32 cellular contexts compared by ENCODE assay signal in the genomic region with DNA sequence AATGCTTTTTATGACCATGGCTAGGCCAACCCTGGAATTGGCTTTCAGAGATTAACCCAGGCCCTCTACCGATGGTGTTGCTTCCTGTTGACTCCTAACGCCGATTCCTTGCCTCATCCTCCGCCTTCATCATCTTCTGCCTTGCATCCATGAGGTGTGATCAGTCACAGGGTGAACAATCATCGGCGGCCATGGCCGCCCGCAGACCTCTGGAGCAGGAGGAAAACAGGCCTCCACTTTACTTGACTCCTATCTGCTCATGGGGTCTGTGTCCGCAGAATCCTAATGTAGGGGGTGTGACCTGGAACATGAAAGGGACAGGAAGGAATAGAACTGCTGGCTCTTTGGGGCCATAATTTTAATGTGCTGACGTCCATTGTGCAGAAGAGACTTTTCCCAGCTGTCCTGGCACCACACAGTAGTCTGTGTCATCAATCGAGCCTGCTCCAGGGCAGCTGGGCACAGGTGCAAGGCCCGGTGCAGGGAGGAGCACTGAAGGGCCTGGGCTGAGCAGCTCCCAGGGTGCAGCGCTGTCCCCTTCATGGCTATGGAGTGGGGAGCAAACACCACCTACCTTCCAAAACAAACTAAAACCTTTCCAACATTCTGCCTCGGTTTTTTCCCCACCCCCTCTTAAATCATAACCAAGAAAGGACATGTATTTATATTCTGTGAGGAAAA. TPM values are rescaled to one million over a fixed set of nuclear protein-coding genes. Genes with fewer than 3 reads are reported as not detected.
DNase-seq lines count a peak whose midpoint lies in the region; ATAC-seq, FAIRE-seq and TF ChIP-seq lines count a peak whose summit lies in the region.
"Had no signal": no experiment of that assay in that cellular context is flagged by ENCODE, and none has a peak within 500 bp of the region (broad histone marks: within the 10 kb centered on the region; RNA-seq: fewer than 3 reads in every experiment).

No MANE protein-coding gene starts in this region.

- H3K4me3 ChIP-seq in A549 (no peak overlapping the region), heart right ventricle (no peak overlapping the region)
- H3K4me3 ChIP-seq: adrenal gland, dorsolateral prefrontal cortex, esophagus squamous epithelium, pancreas, PC-9, spleen, tibial nerve had no signal

- H3K36me3 ChIP-seq in heart right ventricle, result no peaks in the 10 kb centered on the region
- H3K36me3 ChIP-seq: adrenal gland, esophagus squamous epithelium, pancreas, spleen, tibial nerve had no signal

- H3K9me3 ChIP-seq in A549 (no peaks in the 10 kb centered on the region), heart right ventricle (no peaks in the 10 kb centered on the region)
- H3K9me3 ChIP-seq: adrenal gland, esophagus squamous epithelium, pancreas, spleen, tibial nerve had no signal

- TF ChIP-seq CTCF in A549 (IDR thresholded peaks at IDR 0.05), result no peak
- no peak for TF ChIP-seq CTCF in heart right ventricle (IDR thresholded peaks at IDR 0.05)

- H3K27ac ChIP-seq in A549 (peak overlapping the region in 1 of 2 experiments; percentile 60; a peak in 3 of 6 replicates), heart right ventricle (no peak overlapping the region)
- H3K27ac ChIP-seq: adrenal gland, dorsolateral prefrontal cortex, esophagus squamous epithelium, pancreas, PC-9, spleen had no signal

- H3K4me2 ChIP-seq in A549, result peak overlapping the region; percentile 32; the same call in 2 of the 3 replicates
- H3K4me2 ChIP-seq: PC-9 had no signal

- no peak for TF ChIP-seq EP300 in A549 (IDR thresholded peaks at IDR 0.05)

- 86% methylated on average over 13 of the region's 14 CpGs for WGBS in A549 (ENCODE audit: missing lambda C conversion rate)
- WGBS in heart right ventricle, 2 donors, result 77 to 85% methylated on average over 14 of the region's 14 CpGs

- CTCF ChIA-PET in A549 (lab: Yijun Ruan, JAX), result interaction anchor here (1.0 kb wide), 1 partner anchor 218 kb away, joined by 3 read pairs; no protein-coding TSS in a partner anchor

- ATAC-seq in A549, result peak in 1 of 2 experiments; percentile 16; a peak in 2 of 6 replicates
- ATAC-seq in heart right ventricle, result peak in 6 of 8 donors; percentile 48 to 83 (median 74)
- no peak for ATAC-seq in HG03571 (IDR thresholded peaks at IDR 0.05; ENCODE audit: unreplicated experiment)
- ATAC-seq: activated CD4-positive, alpha-beta T cell treated with anti-CD3 and anti-CD28 coated beads for 36 hours; activated CD8-positive, alpha-beta T cell treated with anti-CD3 and anti-CD28 coated beads, Interleukin-2, amount 10 ng/mL, durations not matched to agents 7 days and 5 days; stimulated activated naive CD8-positive, alpha-beta T cell treated with anti-CD3 and anti-CD28 coated beads, Interleukin-15, amount 100 ng/mL, for 72 hours had no signal

- no peak for TF ChIP-seq RAD21 in A549 (conservative IDR thresholded peaks at IDR 0.05 in 1 of 2, IDR thresholded peaks at IDR 0.05 in 1 of 2)

- TF ChIP-seq POLR2A in A549 (IDR thresholded peaks at IDR 0.05; ENCODE audit: low read length), result no peak

- no peak for FAIRE-seq in A549 (lab: Jason Lieb, UNC)
- FAIRE-seq: pancreas had no signal

- H3K4me1 ChIP-seq in A549, result peaks cover 97% of the 10 kb centered on the region
- H3K4me1 ChIP-seq in heart right ventricle, result no peaks in the 10 kb centered on the region
- H3K4me1 ChIP-seq: pancreas, spleen had no signal

- intact Hi-C loops in heart right ventricle (cut with DNase I), result no loop called here

- POLR2A ChIA-PET in A549 (lab: Yijun Ruan, JAX), result no interaction called here

- DNase-seq in A549 (ENCODE audit: low read depth in 1 of 2, low spot score in 1 of 2) (no peak), NCI-H1092 treated with DMSO at 0.1 percent for 48 hours (lab: John Stamatoyannopoulos, UW) (peak; percentile 94), heart right ventricle (no peak), myocyte (ENCODE audit: low read depth) (peak; percentile 32), D341Med (ENCODE audit: low spot score) (no peak), NCI-H146 (lab: John Stamatoyannopoulos, UW) (no peak)
- no peak for DNase-seq in stimulated activated CD4-positive, alpha-beta T cell treated with anti-CD3 and anti-CD28 coated beads, Interleukin-12 subunit alpha, Interleukin-12 subunit beta, amount 100 ng/mL, for 4 hours
- DNase-seq: ACHN; activated CD4-positive, alpha-beta T cell treated with anti-CD3 and anti-CD28 coated beads for 36 hours; activated CD8-positive, alpha-beta T cell treated with anti-CD3 and anti-CD28 coated beads, Interleukin-2, amount 10 ng/mL, durations not matched to agents 7 days and 5 days; activated naive CD4-positive, alpha-beta T cell treated with anti-CD3 and anti-CD28 coated beads, Interleukin-2, amount 10 ng/mL, durations not matched to agents 7 days and 5 days; dorsolateral prefrontal cortex; esophagus squamous epithelium; foreskin melanocyte; H9; Karpas-422; mesenchymal stem cell; MV-4-11; NCI-H1694 treated with DMSO at 0.1 percent for 48 hours; NCI-H2171; NCI-H524; pancreas; PC-9; spleen; stimulated activated naive CD8-positive, alpha-beta T cell treated with anti-CD3 and anti-CD28 coated beads, Interleukin-15, amount 100 ng/mL, for 72 hours; SW 1271; T-helper 9 cell had no signal

- H3K27me3 ChIP-seq in heart right ventricle, result peaks cover 0 to 65% (median 16%) of the 10 kb centered on the region in 7 donors
- H3K27me3 ChIP-seq: adrenal gland, esophagus squamous epithelium, pancreas, tibial nerve had no signal

TF ChIP-seq in A549, 52 proteins besides CTCF, POLR2A, EP300 and RAD21:
- TF ChIP-seq ZNF302 (CRISPR knock-in tag; IDR thresholded peaks at IDR 0.05) (no peak), MYC (IDR thresholded peaks at IDR 0.05; ENCODE audit: borderline replicate concordance, low read length) (no peak), CHD4 (IDR thresholded peaks at IDR 0.05; ENCODE audit: borderline replicate concordance) (no peak), CHD2 (IDR thresholded peaks at IDR 0.05; ENCODE audit: low read length, partially characterized antibody) (no peak)
- TF ChIP-seq, protein P1, sequence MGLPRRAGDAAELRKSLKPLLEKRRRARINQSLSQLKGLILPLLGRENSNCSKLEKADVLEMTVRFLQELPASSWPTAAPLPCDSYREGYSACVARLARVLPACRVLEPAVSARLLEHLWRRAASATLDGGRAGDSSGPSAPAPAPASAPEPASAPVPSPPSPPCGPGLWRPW (IDR thresholded peaks at IDR 0.05), result no peak
- TF ChIP-seq, protein P2, sequence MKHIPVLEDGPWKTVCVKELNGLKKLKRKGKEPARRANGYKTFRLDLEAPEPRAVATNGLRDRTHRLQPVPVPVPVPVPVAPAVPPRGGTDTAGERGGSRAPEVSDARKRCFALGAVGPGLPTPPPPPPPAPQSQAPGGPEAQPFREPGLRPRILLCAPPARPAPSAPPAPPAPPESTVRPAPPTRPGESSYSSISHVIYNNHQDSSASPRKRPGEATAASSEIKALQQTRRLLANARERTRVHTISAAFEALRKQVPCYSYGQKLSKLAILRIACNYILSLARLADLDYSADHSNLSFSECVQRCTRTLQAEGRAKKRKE (CRISPR knock-in tag; IDR thresholded peaks at IDR 0.05; ENCODE audit: low read depth), result no peak
TF ChIP-seq in A549: peak in this region for 0.

RNA-seq across cellular contexts. Expression of a gene that starts 8.0 kb away (rescaled TPM):
- polyA plus RNA-seq in A549 (2011; rRNA removed) (57.4 and 65.2 TPM in 2 replicates), A549 (2017; fragmentation: RNase III; extraction: RNeasy Plus Mini Kit Qiagen cat#74134 plus additional on column Dnase treatment) (38.8 to 44.9 TPM (median 41.5 TPM) in 3 replicates), heart right ventricle (1 to 10 TPM in 1 of 2 donors, under 1 TPM in 1; 0.71 to 2.0 TPM)
- 19.0 and 24.2 TPM in 2 replicates for polyA plus RNA-seq in A549 (2012; cell fraction: cytosol; rRNA removed)
- 35.1 and 53.0 TPM in 2 replicates for polyA plus RNA-seq in A549 (2012; cell fraction: nucleus; rRNA removed)
- 60.5 and 65.0 TPM in 2 replicates for polyA minus RNA-seq in A549 (2011; rRNA and poly(A)+ RNA removed)
- total RNA-seq in heart right ventricle (1 to 10 TPM in 1 of 10 donors, under 1 TPM in 9; 0.26 to 1.3 (median 0.64) TPM), myocyte (not detected in 2 replicates)
- polyA plus RNA-seq in myocyte (2012), result 0.52 TPM
- total RNA-seq: activated CD4-positive, alpha-beta T cell treated with anti-CD3 and anti-CD28 coated beads for 36 hours; activated CD8-positive, alpha-beta T cell treated with anti-CD3 and anti-CD28 coated beads, Interleukin-2, amount 10 ng/mL, durations not matched to agents 7 days and 5 days; G401; PC-9 had no signal
- polyA plus RNA-seq: BJ had no signal

Comparison
In these comparisons a context has a peak if more than half of its experiments do, and no peak if none do; other contexts are left out.
1. DNase-seq: peak in NCI-H1092 treated with DMSO at 0.1 percent for 48 hours (single experiment) and myocyte (single experiment); none in A549 (0 of 2), heart right ventricle (0 of 2), D341Med (single experiment), stimulated activated CD4-positive, alpha-beta T cell treated with anti-CD3 and anti-CD28 coated beads, Interleukin-12 subunit alpha, Interleukin-12 subunit beta, amount 100 ng/mL, for 4 hours (single experiment) and NCI-H146 (single experiment).